16 cellular contexts compared by ENCODE assay signal in genomic region chr3:135456182-135456790, GRCh38.
A peak's percentile ranks its signal among the peaks of the same experiment; 100 is the strongest.
DNase-seq lines count a peak whose midpoint lies in the region; ATAC-seq lines count a peak whose summit lies in the region.
"Had no signal": no experiment of that assay in that cellular context is flagged by ENCODE, and none has a peak within 500 bp of the region (broad histone marks: within the 10 kb centered on the region; RNA-seq: fewer than 3 reads in every experiment).

No MANE protein-coding gene starts in this region.

- DNase-seq in COLO668 (lab: John Stamatoyannopoulos, UW; ENCODE audit: unreplicated experiment) (peak; percentile 9), NCI-H1092 treated with DMSO at 0.1 percent for 48 hours (lab: John Stamatoyannopoulos, UW) (peak; percentile 76), NCI-H526 (lab: John Stamatoyannopoulos, UW) (peak; percentile 58 to 78), iPS DF 19.7 (ENCODE audit: low read depth, low spot score) (peak; percentile 56), NCI-H1048 (lab: John Stamatoyannopoulos, UW) (no peak), left ventricle myocardium superior (no peak)
- DNase-seq in stimulated activated CD4-positive, alpha-beta T cell treated with anti-CD3 and anti-CD28 coated beads, Interleukin-2, amount 100 ng/mL, for 48 hours: no peak
- DNase-seq: ACHN; activated CD8-positive, alpha-beta memory T cell treated with anti-CD3 and anti-CD28 coated beads, Interleukin-2, amount 10 ng/mL, durations not matched to agents 7 days and 5 days; activated naive CD4-positive, alpha-beta T cell treated with anti-CD3 and anti-CD28 coated beads for 36 hours; effector CD4-positive, alpha-beta T cell; foreskin melanocyte; MG63; mucosa of descending colon; stimulated activated CD4-positive, alpha-beta T cell treated with anti-CD3 and anti-CD28 coated beads, Interleukin-1b, Interleukin-23, amount 100 ng/mL, for 48 hours had no signal

- ATAC-seq in HG03039 (IDR thresholded peaks at IDR 0.05; ENCODE audit: unreplicated experiment) (no peak), left ventricle myocardium superior (no peak)
- ATAC-seq: activated CD8-positive, alpha-beta memory T cell treated with anti-CD3 and anti-CD28 coated beads, Interleukin-2, amount 10 ng/mL, durations not matched to agents 7 days and 5 days; mucosa of descending colon had no signal

- intact Hi-C loops in left ventricle myocardium superior (cut with micrococcal nuclease): no loop called here

Comparison
In these comparisons a context has a peak if more than half of its experiments do, and no peak if none do; other contexts are left out.
1. DNase-seq: peak in COLO668 (single experiment), NCI-H1092 treated with DMSO at 0.1 percent for 48 hours (single experiment), NCI-H526 (2 of 2) and iPS DF 19.7 (single experiment); none in stimulated activated CD4-positive, alpha-beta T cell treated with anti-CD3 and anti-CD28 coated beads, Interleukin-2, amount 100 ng/mL, for 48 hours (0 of 2), NCI-H1048 (single experiment) and left ventricle myocardium superior (single experiment).